In the genomic region with DNA sequence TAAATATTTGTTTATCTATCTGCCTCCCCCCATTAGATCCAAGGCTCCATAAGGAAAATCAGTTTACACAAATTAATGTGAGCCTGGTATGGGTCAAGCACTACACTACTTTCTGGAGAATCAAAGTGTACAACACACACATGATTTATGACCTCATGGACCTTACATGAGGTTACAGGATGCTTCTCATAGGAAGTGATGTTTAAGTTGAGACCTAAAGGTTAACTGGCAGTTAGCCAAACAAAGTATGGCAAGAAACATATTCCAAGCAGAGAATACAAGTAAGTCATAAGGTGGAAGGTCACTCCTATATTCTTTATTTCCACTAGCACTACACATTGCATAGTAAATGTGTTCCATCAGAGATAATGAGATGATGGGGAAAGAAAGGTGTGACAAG, we compare ENCODE assay signal across 1 cellular context.
A peak's percentile ranks its signal among the peaks of the same experiment; 100 is the strongest.
TF ChIP-seq lines count a peak whose summit lies in the region.

No MANE protein-coding gene starts in this region.

TF ChIP-seq in endothelial cell of umbilical vein, 7 proteins besides CTCF, POLR2A, EP300 and RAD21:
- TF ChIP-seq JUN (IDR thresholded peaks at IDR 0.05; ENCODE audit: borderline replicate concordance, insufficient read depth, insufficient read length, low read depth) = peak; percentile 14
- TF ChIP-seq EZH2 (IDR thresholded peaks at IDR 0.05; ENCODE audit: borderline replicate concordance, low read depth, low read length, severe bottlenecking) = no peak
